8 cellular contexts compared by ENCODE assay signal in the genomic region with DNA sequence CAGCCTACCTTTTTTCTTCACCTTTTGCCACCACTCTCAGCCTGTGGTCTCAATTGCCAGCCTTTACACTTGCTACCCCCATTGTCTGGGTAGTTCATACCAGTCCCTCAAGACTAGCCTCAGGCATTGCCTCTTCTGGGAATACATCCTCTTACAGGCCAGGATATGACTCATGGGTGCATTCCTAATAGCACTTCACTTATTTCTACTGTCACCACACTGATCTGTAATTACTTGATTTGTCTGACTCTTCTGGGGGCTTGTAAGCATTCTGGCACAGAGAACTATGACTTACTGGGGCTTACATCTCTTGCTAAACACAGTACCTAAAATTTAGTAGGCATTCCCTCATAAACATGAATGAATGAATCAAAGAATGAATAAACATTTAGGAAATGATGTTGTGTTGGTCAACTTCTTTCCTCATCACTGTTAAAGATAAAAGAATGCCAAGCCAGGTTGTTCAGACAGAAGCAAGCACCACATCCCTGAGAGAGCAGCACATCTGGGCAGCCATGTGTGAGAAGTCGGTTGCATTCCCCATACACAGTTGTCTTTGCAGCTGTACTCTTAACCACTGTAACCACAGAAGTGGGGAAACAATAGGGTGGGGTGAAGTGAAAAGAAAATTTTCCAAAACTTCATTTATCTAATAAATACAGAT. TPM values are rescaled to one million over a fixed set of nuclear protein-coding genes. Genes with fewer than 3 reads are reported as not detected.
DNase-seq lines count a peak whose midpoint lies in the region; ATAC-seq, FAIRE-seq and TF ChIP-seq lines count a peak whose summit lies in the region.

No MANE protein-coding gene starts in this region.

- peak; percentile 62 for FAIRE-seq in endothelial cell of umbilical vein (lab: Jason Lieb, UNC)

- no peak overlapping the region for H3K27ac ChIP-seq in CD4-positive, CD25-positive, alpha-beta regulatory T cell (ENCODE audit: insufficient read depth, low read length, poor library complexity, severe bottlenecking)
- H3K27ac ChIP-seq in endothelial cell of umbilical vein (ENCODE audit: insufficient read depth, low read depth, low read length), result no peak overlapping the region

- CTCF ChIA-PET in endothelial cell of umbilical vein (lab: Charles Lee) (no interaction called here), GM10248 (lab: Yijun Ruan, JAX) (interaction anchor here (1.0 kb wide), 1 partner anchor 42 kb away, joined by 3 read pairs; no protein-coding TSS in a partner anchor)

- no peaks in the 10 kb centered on the region for H3K27me3 ChIP-seq in CD4-positive, CD25-positive, alpha-beta regulatory T cell (ENCODE audit: control insufficient read depth, insufficient read depth, low read length)
- H3K27me3 ChIP-seq in endothelial cell of umbilical vein (ENCODE audit: control insufficient read depth in 2 of 2, insufficient read depth in 2 of 2, low read length in 2 of 2), result no peaks in the 10 kb centered on the region

- H3K27me3 Mint-ChIP-seq in CD4-positive, CD25-positive, alpha-beta regulatory T cell, result no peaks in the 10 kb centered on the region

- intact Hi-C loops in endothelial cell of umbilical vein (cut with micrococcal nuclease), result no loop called here

- H3K4me1 Mint-ChIP-seq in CD4-positive, CD25-positive, alpha-beta regulatory T cell, result peaks cover 8 to 48% (median 33%) of the 10 kb centered on the region in 4 donors

- no peak overlapping the region for H3K9ac ChIP-seq in endothelial cell of umbilical vein (replicated peaks; ENCODE audit: extremely low read depth, insufficient read depth, low read length)

- ATAC-seq in CD4-positive, CD25-positive, alpha-beta regulatory T cell (ENCODE audit: low read depth in 2 of 2), result peak; percentile 33 to 59
- peak; percentile 84 for ATAC-seq in GM21723 (IDR thresholded peaks at IDR 0.05; ENCODE audit: unreplicated experiment)

- BruUV-seq in endothelial cell of umbilical vein (replicated peaks; lab: Mats Ljungman, UMichigan), result no TSS peak

- H3K4me1 ChIP-seq in CD4-positive, CD25-positive, alpha-beta regulatory T cell (ENCODE audit: control insufficient read depth, insufficient read depth, low read length, poor library complexity, severe bottlenecking), result peaks cover 19% of the 10 kb centered on the region
- peaks cover 10% of the 10 kb centered on the region for H3K4me1 ChIP-seq in endothelial cell of umbilical vein (ENCODE audit: control insufficient read depth, extremely low read depth, insufficient read depth, low read length)

- H3K4me3 ChIP-seq in CD4-positive, CD25-positive, alpha-beta regulatory T cell (ENCODE audit: low read depth, low read length), result no peak overlapping the region
- no peak overlapping the region for H3K4me3 ChIP-seq in endothelial cell of umbilical vein (replicated peaks in 1 of 3; ENCODE audit: insufficient read depth in 1 of 3, low read depth in 1 of 3, low read length in 3 of 3)

- H3K9me3 Mint-ChIP-seq in CD4-positive, CD25-positive, alpha-beta regulatory T cell, result peaks cover 0 to 3% (median 0%) of the 10 kb centered on the region in 7 donors

- no peak for DNase-seq in CD4-positive, CD25-positive, alpha-beta regulatory T cell
- DNase-seq in NOMO-1 treated with dmso at 0.1 percent for 144 hours (lab: John Stamatoyannopoulos, UW; ENCODE audit: unreplicated experiment) (peak; percentile 23), endothelial cell of umbilical vein (ENCODE audit: low read depth, low spot score) (peak; percentile 57), NCI-H345 treated with DMSO at 0.1 percent for 48 hours (lab: John Stamatoyannopoulos, UW; ENCODE audit: unreplicated experiment) (no peak), NCI-H2227 treated with DMSO at 0.1 percent for 48 hours (lab: John Stamatoyannopoulos, UW) (no peak), GM10266 (ENCODE audit: extremely low spot score) (no peak), GM10248 (ENCODE audit: extremely low spot score) (no peak)

- no peak for TF ChIP-seq POLR2A in endothelial cell of umbilical vein (IDR thresholded peaks at IDR 0.05; ENCODE audit: low read depth, low read length)

- H3K79me2 ChIP-seq in endothelial cell of umbilical vein (ENCODE audit: control insufficient read depth, insufficient read depth, low read length), result no peaks in the 10 kb centered on the region

- no peaks in the 10 kb centered on the region for H3K9me3 ChIP-seq in CD4-positive, CD25-positive, alpha-beta regulatory T cell (ENCODE audit: control insufficient read depth in 2 of 2, low read length in 2 of 2)
- no peaks in the 10 kb centered on the region for H3K9me3 ChIP-seq in endothelial cell of umbilical vein (replicated peaks; ENCODE audit: control insufficient read depth, insufficient read depth, low read length)

- H3K9me1 ChIP-seq in endothelial cell of umbilical vein (replicated peaks; ENCODE audit: control insufficient read depth, extremely low read depth, insufficient read depth, low read length), result no peaks in the 10 kb centered on the region

- TF ChIP-seq CTCF in endothelial cell of umbilical vein (IDR thresholded peaks at IDR 0.05; ENCODE audit: extremely low read depth in 1 of 2, insufficient read depth in 1 of 2, low read depth in 1 of 2, low read length in 2 of 2), result no peak
- no peak for TF ChIP-seq CTCF in GM10266 (IDR thresholded peaks at IDR 0.05; ENCODE audit: control insufficient read depth, insufficient read depth, low read depth, missing control alignments)
- no peak for TF ChIP-seq CTCF in GM10248 (IDR thresholded peaks at IDR 0.05; ENCODE audit: control extremely low read depth, extremely low read depth, low read depth, missing control alignments)

- H4K20me1 ChIP-seq in endothelial cell of umbilical vein (replicated peaks; ENCODE audit: control insufficient read depth, extremely low read depth, insufficient read depth, low read length), result no peaks in the 10 kb centered on the region

- H3K36me3 ChIP-seq in CD4-positive, CD25-positive, alpha-beta regulatory T cell (ENCODE audit: control insufficient read depth, insufficient read depth, low read length), result peaks cover 7% of the 10 kb centered on the region
- H3K36me3 ChIP-seq in endothelial cell of umbilical vein (ENCODE audit: control insufficient read depth in 2 of 2, extremely low read depth in 1 of 2, insufficient read depth in 2 of 2, low read length in 2 of 2), result no peaks in the 10 kb centered on the region

- no peak overlapping the region for H2AFZ ChIP-seq in endothelial cell of umbilical vein (ENCODE audit: low read depth, low read length)

- peak overlapping the region; percentile 4 to 60 (median 53) for H3K27ac Mint-ChIP-seq in CD4-positive, CD25-positive, alpha-beta regulatory T cell

- H3K4me2 ChIP-seq in endothelial cell of umbilical vein (ENCODE audit: insufficient read depth, low read length), result no peak overlapping the region

- H3K36me3 Mint-ChIP-seq in CD4-positive, CD25-positive, alpha-beta regulatory T cell, result peaks cover 28% of the 10 kb centered on the region

- peak overlapping the region in 1 of 4 donors; percentile 2 for H3K4me3 Mint-ChIP-seq in CD4-positive, CD25-positive, alpha-beta regulatory T cell

- POLR2A ChIA-PET in endothelial cell of umbilical vein (lab: Charles Lee), result no interaction called here
- POLR2A ChIA-PET in GM10248 (lab: Yijun Ruan, JAX), result no interaction called here

- dilution Hi-C loops in endothelial cell of umbilical vein (cut with MboI; ENCODE audit: extremely low pct_ligation_motif_present, low sequenced_read_pairs), result no loop called here

TF ChIP-seq in endothelial cell of umbilical vein, 7 proteins besides CTCF, POLR2A, EP300 and RAD21:
- TF ChIP-seq FOS (IDR thresholded peaks at IDR 0.05; ENCODE audit: borderline replicate concordance, insufficient read depth, low read length) (peak; percentile 75), JUN (IDR thresholded peaks at IDR 0.05; ENCODE audit: borderline replicate concordance, insufficient read depth, insufficient read length, low read depth) (peak; percentile 67)
- TF ChIP-seq, protein P1, sequence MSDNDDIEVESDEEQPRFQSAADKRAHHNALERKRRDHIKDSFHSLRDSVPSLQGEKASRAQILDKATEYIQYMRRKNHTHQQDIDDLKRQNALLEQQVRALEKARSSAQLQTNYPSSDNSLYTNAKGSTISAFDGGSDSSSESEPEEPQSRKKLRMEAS (IDR thresholded peaks at IDR 0.05; ENCODE audit: insufficient read depth, insufficient read length), result no peak

RNA-seq across cellular contexts. Expression of a gene that starts 27.6 kb away (rescaled TPM):
- 394 TPM for total RNA-seq in CD4-positive, CD25-positive, alpha-beta regulatory T cell
- polyA plus RNA-seq in CD4-positive, CD25-positive, alpha-beta regulatory T cell, result 100 to 1,000 TPM; 110 to 311 (median 212) TPM
- total RNA-seq in endothelial cell of umbilical vein, result 1.2 TPM in 2 replicates
- polyA plus RNA-seq in endothelial cell of umbilical vein, result 1.0 and 1.2 TPM in 2 replicates
- polyA plus RNA-seq in endothelial cell of umbilical vein (2011; cell fraction: cytosol; rRNA removed), result 1.4 and 1.9 TPM in 2 replicates
- 2.9 and 3.5 TPM in 2 replicates for polyA plus RNA-seq in endothelial cell of umbilical vein (2011; cell fraction: nucleus; rRNA removed)
- polyA plus RNA-seq in endothelial cell of umbilical vein (2012), result 6.5 and 7.6 TPM in 2 replicates
- 1.8 and 2.4 TPM in 2 replicates for polyA minus RNA-seq in endothelial cell of umbilical vein
- polyA minus RNA-seq in endothelial cell of umbilical vein (2011; cell fraction: cytosol; rRNA and poly(A)+ RNA removed), result 0.61 TPM
- 1.9 and 2.4 TPM in 2 replicates for polyA minus RNA-seq in endothelial cell of umbilical vein (2011; cell fraction: nucleus; rRNA and poly(A)+ RNA removed)

RNA-seq across cellular contexts. Expression of a gene that starts 54.2 kb away (rescaled TPM):
- total RNA-seq in CD4-positive, CD25-positive, alpha-beta regulatory T cell, result not detected
- polyA plus RNA-seq in CD4-positive, CD25-positive, alpha-beta regulatory T cell, result not detected
- not detected in 2 replicates for total RNA-seq in endothelial cell of umbilical vein
- polyA plus RNA-seq in endothelial cell of umbilical vein, result not detected in 2 replicates
- polyA plus RNA-seq in endothelial cell of umbilical vein (2011; cell fraction: cytosol; rRNA removed), result not detected in 2 replicates
- not detected in 2 replicates for polyA plus RNA-seq in endothelial cell of umbilical vein (2011; cell fraction: nucleus; rRNA removed)
- polyA plus RNA-seq in endothelial cell of umbilical vein (2012), result not detected in 2 replicates
- not detected in 2 replicates for polyA minus RNA-seq in endothelial cell of umbilical vein
- not detected for polyA minus RNA-seq in endothelial cell of umbilical vein (2011; cell fraction: cytosol; rRNA and poly(A)+ RNA removed)
- not detected in 2 replicates for polyA minus RNA-seq in endothelial cell of umbilical vein (2011; cell fraction: nucleus; rRNA and poly(A)+ RNA removed)

Comparison
In these comparisons a context has a peak if more than half of its experiments do, and no peak if none do; other contexts are left out.
1. DNase-seq: peak in NOMO-1 treated with dmso at 0.1 percent for 144 hours (single experiment) and endothelial cell of umbilical vein (single experiment); none in CD4-positive, CD25-positive, alpha-beta regulatory T cell (0 of 3), NCI-H345 treated with DMSO at 0.1 percent for 48 hours (single experiment), NCI-H2227 treated with DMSO at 0.1 percent for 48 hours (single experiment), GM10266 (single experiment) and GM10248 (single experiment).
2. RNA of a gene that starts 27.6 kb away (total RNA-seq): 394 TPM in CD4-positive, CD25-positive, alpha-beta regulatory T cell (single experiment); 1.2 TPM in endothelial cell of umbilical vein; every median in the first group is over 100 times any median in the second.